In the genomic region with DNA sequence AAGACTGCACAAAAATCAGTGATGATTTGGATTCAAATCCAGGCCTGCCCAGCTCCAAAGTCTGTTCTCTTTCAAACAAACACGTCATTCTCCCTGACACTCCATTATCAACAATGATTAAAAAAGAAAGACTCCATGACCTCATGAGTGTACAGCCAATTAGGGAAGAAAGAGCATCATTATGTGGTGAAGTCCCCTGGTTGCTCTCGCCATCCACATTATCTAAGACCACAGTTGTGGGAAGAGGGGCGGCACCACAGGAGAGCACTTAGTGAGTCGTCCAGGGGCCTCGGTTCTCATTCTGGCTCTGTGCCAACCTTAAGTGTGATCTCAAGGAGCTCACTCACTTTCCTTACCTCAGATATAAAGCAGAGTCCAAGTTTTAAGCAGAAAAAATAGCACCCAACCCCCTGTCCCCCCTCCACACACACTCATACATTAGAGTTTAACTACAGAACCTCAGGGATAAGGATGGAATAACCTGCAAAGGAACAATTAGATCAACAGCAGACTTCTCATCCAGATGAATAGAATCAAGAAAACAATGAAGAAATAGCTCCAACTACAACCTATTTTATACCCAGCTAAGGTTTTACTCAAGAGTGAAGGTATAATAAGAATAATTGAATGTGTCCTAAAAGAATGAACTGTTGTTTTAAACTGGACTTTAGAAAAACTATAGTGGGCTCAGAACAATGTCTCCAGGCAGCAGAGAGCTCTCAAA, we compare ENCODE assay signal across 14 cellular contexts. TPM values are rescaled to one million over a fixed set of nuclear protein-coding genes. Genes with fewer than 3 reads are reported as not detected.
DNase-seq lines count a peak whose midpoint lies in the region; ATAC-seq and TF ChIP-seq lines count a peak whose summit lies in the region.
"Had no signal": no experiment of that assay in that cellular context is flagged by ENCODE, and none has a peak within 500 bp of the region (broad histone marks: within the 10 kb centered on the region; RNA-seq: fewer than 3 reads in every experiment).

No MANE protein-coding gene starts in this region.

- no peaks in the 10 kb centered on the region for H3K9me3 ChIP-seq in ovary
- H3K9me3 ChIP-seq: SK-N-SH had no signal

- no peak for TF ChIP-seq EP300 in ovary (IDR thresholded peaks at IDR 0.05)

- H3K4me3 ChIP-seq in ovary, result no peak overlapping the region
- H3K4me3 ChIP-seq: HAP-1 had no signal

- 43 to 56% (median 46%) methylated on average over 5 of the region's 5 CpGs for WGBS in ovary, 3 donors

- no peak for TF ChIP-seq CTCF in ovary (IDR thresholded peaks at IDR 0.05)

- peak overlapping the region in 1 of 2 donors; percentile 61 for H3K27ac ChIP-seq in ovary
- H3K27ac ChIP-seq: KMS-11 had no signal

- H3K36me3 ChIP-seq in ovary, result no peaks in the 10 kb centered on the region
- H3K36me3 ChIP-seq: HAP-1 had no signal

- DNase-seq in Right ventricle myocardium inferior (ENCODE audit: missing footprints) (no peak), cardiac septum (ENCODE audit: low spot score) (no peak), left ventricle myocardium superior (peak; percentile 48), ovary (peak in 3 of 5 donors; percentile 31 to 36 (median 31)), AML-193 (lab: John Stamatoyannopoulos, UW) (no peak), occipital lobe (lab: John Stamatoyannopoulos, UW) (no peak), dermis blood vessel endothelial cell (no peak)
- DNase-seq: NCI-H446, nucleus accumbens, SK-N-SH, small intestine had no signal

- intact Hi-C loops in Right ventricle myocardium inferior (cut with DNase I), result loop anchor here (5.0 kb wide), 2 partner anchors 33 to 57 kb away; no protein-coding TSS in a partner anchor
- intact Hi-C loops in cardiac septum (cut with DNase I), result no loop called here
- intact Hi-C loops in left ventricle myocardium superior (cut with micrococcal nuclease), result no loop called here
- intact Hi-C loops in ovary (cut with DNase I), result loop anchor here in 1 of 4 donors (10.0 kb wide), 1 partner anchor 65 kb away; a partner anchor contains a TSS

- H3K4me1 ChIP-seq in ovary (ENCODE audit: insufficient read depth), result peaks cover 16% of the 10 kb centered on the region

- TF ChIP-seq POLR2A in ovary (IDR thresholded peaks at IDR 0.05), result no peak

- no peaks in the 10 kb centered on the region for H3K27me3 ChIP-seq in ovary

- ATAC-seq in Right ventricle myocardium inferior (peak; percentile 81), left ventricle myocardium superior (peak; percentile 70), GM19328 (IDR thresholded peaks at IDR 0.05; ENCODE audit: unreplicated experiment) (no peak)

RNA-seq across cellular contexts. Expression of a gene that starts 47.8 kb away (rescaled TPM):
- total RNA-seq in Right ventricle myocardium inferior, result 228 TPM
- total RNA-seq in cardiac septum, result 140 TPM
- 188 TPM for total RNA-seq in left ventricle myocardium superior
- total RNA-seq in ovary, result 100 to 1,000 TPM; 389 to 779 (median 731) TPM
- 100 to 1,000 TPM; 112 to 905 TPM for polyA plus RNA-seq in ovary
- 41.0 TPM for total RNA-seq in occipital lobe
- 8.5 and 32.7 TPM in 2 replicates for total RNA-seq in dermis blood vessel endothelial cell

Comparison
In these comparisons a context has a peak if more than half of its experiments do, and no peak if none do; other contexts are left out.
1. DNase-seq: peak in left ventricle myocardium superior (single experiment) and ovary (3 of 5); none in Right ventricle myocardium inferior (single experiment), cardiac septum (single experiment), AML-193 (0 of 2), occipital lobe (single experiment) and dermis blood vessel endothelial cell (single experiment).